In genomic region chr3:13152826-13153710, GRCh38 we compare ENCODE assay signal across 13 cellular contexts.
"Had no signal": no experiment of that assay in that cellular context is flagged by ENCODE, and none has a peak within 500 bp of the region (broad histone marks: within the 10 kb centered on the region; RNA-seq: fewer than 3 reads in every experiment).

No MANE protein-coding gene starts in this region.

- H3K36me3 Mint-ChIP-seq: stimulated activated effector memory CD8-positive, alpha-beta T cell treated with anti-CD3 and anti-CD28 coated beads, Interleukin-12 subunit alpha, Interleukin-12 subunit beta, amount 100 ng/mL, for 72 hours had no signal

- H3K4me1 ChIP-seq: adrenal gland had no signal

- H3K27me3 Mint-ChIP-seq: activated naive CD4-positive, alpha-beta T cell treated with anti-CD3 and anti-CD28 coated beads, Interleukin-2, amount 50 U/mL, for 24 hours had no signal

- H3K27ac ChIP-seq: adrenal gland, esophagus muscularis mucosa, ovary, thoracic aorta had no signal

- H3K27ac Mint-ChIP-seq: activated CD4-positive, alpha-beta memory T cell treated with anti-CD3 and anti-CD28 coated beads for 36 hours; activated CD4-positive, alpha-beta T cell treated with anti-CD3 and anti-CD28 coated beads for 36 hours; activated CD8-positive, alpha-beta memory T cell treated with anti-CD3 and anti-CD28 coated beads, Interleukin-2, amount 10 ng/mL, durations not matched to agents 7 days and 5 days; activated naive CD4-positive, alpha-beta T cell treated with anti-CD3 and anti-CD28 coated beads, Interleukin-2, amount 50 U/mL, for 24 hours; activated T-helper 2 cell treated with anti-CD3 and anti-CD28 coated beads, Interferon-gamma antibody, Interleukin-2, Interleukin-4, amounts not matched to agents 10 μg/mL and 5 μg/mL and 100 μg/mL, durations not matched to agents 14 hours and 24 hours and 36 hours; stimulated activated effector memory CD8-positive, alpha-beta T cell treated with anti-CD3 and anti-CD28 coated beads, Interleukin-12 subunit alpha, Interleukin-12 subunit beta, amount 100 ng/mL, for 72 hours had no signal

- H3K36me3 ChIP-seq: adrenal gland, esophagus muscularis mucosa, ovary, thoracic aorta had no signal

- H3K27me3 ChIP-seq: adrenal gland, ovary had no signal

- DNase-seq: activated CD4-positive, alpha-beta memory T cell treated with anti-CD3 and anti-CD28 coated beads for 36 hours; activated CD4-positive, alpha-beta T cell treated with anti-CD3 and anti-CD28 coated beads for 36 hours; activated CD8-positive, alpha-beta memory T cell treated with anti-CD3 and anti-CD28 coated beads, Interleukin-2, amount 10 ng/mL, durations not matched to agents 7 days and 5 days; activated T-cell treated with anti-CD3 and anti-CD28 coated beads, Interleukin-2, amount 50 U/mL, for 1 hour; adrenal gland; T-helper 1 cell; T1000 had no signal

- H3K4me3 Mint-ChIP-seq: activated CD4-positive, alpha-beta memory T cell treated with anti-CD3 and anti-CD28 coated beads for 36 hours; activated CD4-positive, alpha-beta T cell treated with anti-CD3 and anti-CD28 coated beads for 36 hours; activated CD8-positive, alpha-beta memory T cell treated with anti-CD3 and anti-CD28 coated beads, Interleukin-2, amount 10 ng/mL, durations not matched to agents 7 days and 5 days; activated naive CD4-positive, alpha-beta T cell treated with anti-CD3 and anti-CD28 coated beads, Interleukin-2, amount 50 U/mL, for 24 hours; stimulated activated effector memory CD8-positive, alpha-beta T cell treated with anti-CD3 and anti-CD28 coated beads, Interleukin-12 subunit alpha, Interleukin-12 subunit beta, amount 100 ng/mL, for 72 hours had no signal

- H3K4me3 ChIP-seq: adrenal gland, esophagus muscularis mucosa, ovary, thoracic aorta had no signal

- ATAC-seq: activated CD4-positive, alpha-beta T cell treated with anti-CD3 and anti-CD28 coated beads for 36 hours; activated CD8-positive, alpha-beta memory T cell treated with anti-CD3 and anti-CD28 coated beads, Interleukin-2, amount 10 ng/mL, durations not matched to agents 7 days and 5 days; stimulated activated effector memory CD8-positive, alpha-beta T cell treated with anti-CD3 and anti-CD28 coated beads, Interleukin-12 subunit alpha, Interleukin-12 subunit beta, amount 100 ng/mL, for 72 hours had no signal
